27 cellular contexts compared by ENCODE assay signal in the genomic region with DNA sequence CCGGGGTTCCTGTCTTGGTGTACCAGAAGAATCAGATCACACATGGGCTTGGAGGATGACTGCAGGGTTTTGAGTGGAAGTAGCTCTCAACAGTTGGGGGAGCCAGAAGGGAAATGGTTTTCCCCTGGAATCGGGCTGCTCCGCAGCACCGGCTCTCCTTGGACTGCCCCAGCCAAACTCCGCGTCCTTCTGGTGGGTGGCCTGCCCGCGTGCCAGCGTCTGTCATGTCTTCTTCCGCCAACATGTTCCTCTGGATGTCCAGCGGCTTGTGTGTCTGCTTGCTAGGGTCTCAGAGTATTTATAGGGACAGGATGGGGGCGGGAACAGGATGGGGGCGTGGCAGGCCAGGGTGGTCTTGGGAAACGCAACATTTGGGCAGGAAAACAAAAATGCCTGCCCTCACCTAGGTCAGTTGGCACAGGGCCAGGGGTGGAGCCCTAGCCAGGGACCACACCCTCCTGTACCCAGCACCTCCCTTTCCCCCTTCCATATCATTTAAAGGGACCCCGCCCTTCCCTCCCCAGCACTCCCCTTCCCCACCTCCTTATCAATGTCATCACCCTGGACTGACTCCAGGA.
"Had no signal": no experiment of that assay in that cellular context is flagged by ENCODE, and none has a peak within 500 bp of the region (broad histone marks: within the 10 kb centered on the region; RNA-seq: fewer than 3 reads in every experiment).

No MANE protein-coding gene starts in this region.

- ATAC-seq: gastroesophageal sphincter; naive thymus-derived CD8-positive, alpha-beta T cell; stimulated activated memory B cell treated with anti-CD40 and anti-IgM and Interleukin-4, amounts not matched to agents 10 μg/mL and 1 μg/mL and 100 μg/mL, for 72 hours; stimulated activated naive CD8-positive, alpha-beta T cell treated with anti-CD3 and anti-CD28 coated beads, Interleukin-15, amount 100 ng/mL, for 72 hours; T-helper 17 cell had no signal

- H3K4me1 ChIP-seq: prostate gland had no signal

- H3K27ac ChIP-seq: ascending aorta, gastroesophageal sphincter, neutrophil, prostate gland, sigmoid colon, thyroid gland had no signal

- H3K27me3 ChIP-seq: ascending aorta, gastroesophageal sphincter, sigmoid colon, thyroid gland had no signal

- H3K36me3 ChIP-seq: ascending aorta, neutrophil, prostate gland, thyroid gland had no signal

- H3K4me3 ChIP-seq: ascending aorta, gastroesophageal sphincter, prostate gland, sigmoid colon, thyroid gland had no signal

- H3K9me3 ChIP-seq: ascending aorta, gastroesophageal sphincter, neutrophil, prostate gland, sigmoid colon, thyroid gland had no signal

- DNase-seq: activated CD4-positive, alpha-beta memory T cell treated with anti-CD3 and anti-CD28 coated beads for 36 hours; activated CD4-positive, alpha-beta T cell treated with anti-CD3 and anti-CD28 coated beads, Interleukin-2, amount 10 ng/mL, durations not matched to agents 24 days and 14 days; activated CD4-positive, CD25-positive, alpha-beta regulatory T cell treated with anti-CD3 and anti-CD28 coated beads, Interleukin-2, amount 50 U/mL, for 72 hours; activated CD8-positive, alpha-beta memory T cell treated with anti-CD3 and anti-CD28 coated beads, Interleukin-2, amount 50 U/mL, for 4 hours; activated gamma-delta T cell; activated naive CD4-positive, alpha-beta T cell treated with anti-CD3 and anti-CD28 coated beads, Interleukin-2, amount 10 ng/mL, durations not matched to agents 7 days and 5 days; activated naive CD8-positive, alpha-beta T cell treated with anti-CD3 and anti-CD28 coated beads, Interleukin-2, amount 10 ng/mL, durations not matched to agents 7 days and 5 days; activated T-cell treated with anti-CD3 and anti-CD28 coated beads, Interleukin-2, amount 50 U/mL, for 24 hours; caudate nucleus; cortex of kidney; hippocampal formation; naive thymus-derived CD8-positive, alpha-beta T cell; retina; sigmoid colon; small intestine; stimulated activated CD4-positive, alpha-beta T cell treated with anti-CD3 and anti-CD28 coated beads, Interleukin-4, amount 100 ng/mL, for 4 hours; stimulated activated CD8-positive, alpha-beta memory T cell treated with anti-CD3 and anti-CD28 coated beads, Interleukin-4, amount 100 ng/mL, for 48 hours; stimulated activated naive CD8-positive, alpha-beta T cell treated with anti-CD3 and anti-CD28 coated beads, Interleukin-15, amount 100 ng/mL, for 72 hours; SW 1271; T-helper 17 cell; T1000; thyroid gland had no signal
